1 cellular context compared by ENCODE assay signal in genomic region chr17:5893741-5894140, GRCh38.
TF ChIP-seq lines count a peak whose summit lies in the region.

No MANE protein-coding gene starts in this region.

TF ChIP-seq in H1, 55 proteins besides CTCF, POLR2A, EP300 and RAD21 (continued from another document):
- TF ChIP-seq JUND (IDR thresholded peaks at IDR 0.05; ENCODE audit: low read length) (no peak), SP2 (IDR thresholded peaks at IDR 0.05; ENCODE audit: low read length) (no peak), RBBP5 (IDR thresholded peaks at IDR 0.05; ENCODE audit: borderline replicate concordance, low read depth, low read length) (no peak)
TF ChIP-seq in H1: peak in this region for 0.
